In genomic region chr12:92070054-92070863, GRCh38 we compare ENCODE assay signal across 13 cellular contexts.
A peak's percentile ranks its signal among the peaks of the same experiment; 100 is the strongest.
DNase-seq lines count a peak whose midpoint lies in the region; ATAC-seq, FAIRE-seq and TF ChIP-seq lines count a peak whose summit lies in the region.
"Had no signal": no experiment of that assay in that cellular context is flagged by ENCODE, and none has a peak within 500 bp of the region (broad histone marks: within the 10 kb centered on the region; RNA-seq: fewer than 3 reads in every experiment).

No MANE protein-coding gene starts in this region.

- no peaks in the 10 kb centered on the region for H3K36me3 ChIP-seq in kidney (ENCODE audit: control insufficient read depth in 1 of 2, insufficient read depth in 2 of 2, low read length in 2 of 2)
- no peaks in the 10 kb centered on the region for H3K36me3 ChIP-seq in subcutaneous abdominal adipose tissue (ENCODE audit: control insufficient read depth in 5 of 5, insufficient read depth in 5 of 5, low read length in 5 of 5)
- no peaks in the 10 kb centered on the region for H3K36me3 ChIP-seq in thyroid gland

- TF ChIP-seq POLR2A in thyroid gland (IDR thresholded peaks at IDR 0.05): no peak

- H3K9me3 ChIP-seq in kidney (ENCODE audit: control insufficient read depth in 1 of 2, low read length in 2 of 2) (no peaks in the 10 kb centered on the region), subcutaneous abdominal adipose tissue (ENCODE audit: control insufficient read depth in 5 of 5, low read length in 5 of 5) (no peaks in the 10 kb centered on the region), thyroid gland (no peaks in the 10 kb centered on the region)

- H3K4me3 ChIP-seq in kidney (ENCODE audit: low read length in 2 of 2) (peak overlapping the region in 1 of 2 donors; percentile 22), subcutaneous abdominal adipose tissue (ENCODE audit: low read depth in 1 of 5, low read length in 5 of 5) (no peak overlapping the region), thyroid gland (replicated peaks in 1 of 3) (no peak overlapping the region)

- DNase-seq in kidney (no peak), amniotic stem cell (lab: John Stamatoyannopoulos, UW) (no peak), hypothalamus (lab: John Stamatoyannopoulos, UW) (no peak), thyroid gland (no peak), NCI-H2081 treated with DMSO at 0.1 percent for 48 hours (lab: John Stamatoyannopoulos, UW) (no peak)
- DNase-seq: aorta, DMS 273 treated with DMSO at 0.1 percent for 48 hours, NCI-H526 treated with DMSO at 0.1 percent for 48 hours had no signal

- H3K27ac ChIP-seq in kidney (ENCODE audit: low read depth in 2 of 2, low read length in 2 of 2) (peak overlapping the region; percentile 80 to 90), subcutaneous abdominal adipose tissue (ENCODE audit: low read depth, low read length) (peak overlapping the region; percentile 74), thyroid gland (no peak overlapping the region)
- H3K27ac ChIP-seq: epithelial cell of prostate had no signal

- H3K27me3 ChIP-seq in subcutaneous abdominal adipose tissue (ENCODE audit: control insufficient read depth in 5 of 5, insufficient read depth in 4 of 5, low read length in 5 of 5): no peaks in the 10 kb centered on the region
- H3K27me3 ChIP-seq in thyroid gland: no peaks in the 10 kb centered on the region

- FAIRE-seq in kidney (lab: Jason Lieb, UNC): peak; percentile 90

- ATAC-seq in GM19043 (IDR thresholded peaks at IDR 0.05; ENCODE audit: low read depth, unreplicated experiment): peak; percentile 76
- ATAC-seq in HG03354 (IDR thresholded peaks at IDR 0.05; ENCODE audit: poor library complexity, severe bottlenecking, unreplicated experiment): peak; percentile 72
- ATAC-seq: T-cell had no signal

- intact Hi-C loops in kidney (cut with DNase I) (no loop called here), thyroid gland (cut with DNase I) (no loop called here)

- 72 to 79% methylated on average over 8 of the region's 8 CpGs for WGBS in thyroid gland, 2 donors

- H3K4me1 ChIP-seq in kidney (ENCODE audit: control insufficient read depth in 1 of 2, insufficient read depth in 1 of 2, low read depth in 1 of 2, low read length in 2 of 2): peaks cover 6 to 12% of the 10 kb centered on the region in 2 donors
- H3K4me1 ChIP-seq in subcutaneous abdominal adipose tissue (ENCODE audit: control insufficient read depth in 5 of 5, insufficient read depth in 5 of 5, low read length in 5 of 5): peaks cover 0 to 27% (median 10%) of the 10 kb centered on the region in 5 donors
- H3K4me1 ChIP-seq in thyroid gland: peaks cover 2 to 8% of the 10 kb centered on the region in 2 donors

- TF ChIP-seq CTCF in kidney (IDR thresholded peaks at IDR 0.05; ENCODE audit: borderline replicate concordance, extremely low read depth, insufficient read depth): peak; percentile 19
- no peak for TF ChIP-seq CTCF in thyroid gland (IDR thresholded peaks at IDR 0.05)

- H3K9ac ChIP-seq in kidney (ENCODE audit: low read length in 2 of 2) (peak overlapping the region in 1 of 2 donors; percentile 29), subcutaneous abdominal adipose tissue (ENCODE audit: low read length in 5 of 5) (no peak overlapping the region)

Comparison
In these comparisons a context has a peak if more than half of its experiments do, and no peak if none do; other contexts are left out.
1. H3K27ac ChIP-seq: peak in kidney (2 of 2) and subcutaneous abdominal adipose tissue (single experiment); none in thyroid gland (0 of 3).